Comparison of ENCODE assay signal across 8 cellular contexts in genomic region chr1:54376085-54377039, GRCh38. TPM values are rescaled to one million over a fixed set of nuclear protein-coding genes. Genes with fewer than 3 reads are reported as not detected.
A peak's percentile ranks its signal among the peaks of the same experiment; 100 is the strongest.
DNase-seq lines count a peak whose midpoint lies in the region; ATAC-seq and TF ChIP-seq lines count a peak whose summit lies in the region.

No MANE protein-coding gene starts in this region.

- no peaks in the 10 kb centered on the region for H3K9me3 Mint-ChIP-seq in endothelial cell (ENCODE audit: unreplicated experiment)

- H3K27me3 ChIP-seq in ascending aorta = no peaks in the 10 kb centered on the region

- no peak overlapping the region for H3K27ac ChIP-seq in ascending aorta

- peak; percentile 53 for ATAC-seq in GM18499 (IDR thresholded peaks at IDR 0.05; ENCODE audit: insufficient read depth, unreplicated experiment)
- peak; percentile 48 for ATAC-seq in GM21423 (IDR thresholded peaks at IDR 0.05; ENCODE audit: unreplicated experiment)
- peak; percentile 43 for ATAC-seq in HG03575 (IDR thresholded peaks at IDR 0.05; ENCODE audit: extremely low read depth, insufficient number of reproducible peaks, low FRiP score, unreplicated experiment)

- peak overlapping the region; percentile 79 for H3K4me3 Mint-ChIP-seq in endothelial cell (ENCODE audit: unreplicated experiment)

- H3K36me3 ChIP-seq in ascending aorta = peaks cover 4 to 12% of the 10 kb centered on the region in 2 donors

- TF ChIP-seq CTCF in endothelial cell (IDR thresholded peaks at IDR 0.05; ENCODE audit: unreplicated experiment) (no peak), ascending aorta (IDR thresholded peaks at IDR 0.05) (no peak)

- peaks cover 14% of the 10 kb centered on the region for H3K36me3 Mint-ChIP-seq in endothelial cell (ENCODE audit: low read depth, unreplicated experiment)

- DNase-seq in endothelial cell (ENCODE audit: low spot score) = no peak
- DNase-seq in ascending aorta (ENCODE audit: low spot score in 2 of 2) = no peak
- no peak for DNase-seq in NCI-H2081 treated with DMSO at 0.1 percent for 48 hours (lab: John Stamatoyannopoulos, UW)
- DNase-seq in NCI-H1436 treated with DMSO at 0.1 percent for 48 hours (lab: John Stamatoyannopoulos, UW) = no peak
- no peak for DNase-seq in ecto neural progenitor cell (ENCODE audit: low spot score)

- no peaks in the 10 kb centered on the region for H3K9me3 ChIP-seq in ascending aorta

- H3K27me3 Mint-ChIP-seq in endothelial cell (ENCODE audit: unreplicated experiment) = peaks cover 22% of the 10 kb centered on the region

- H3K4me1 ChIP-seq in ascending aorta = peaks cover 0 to 4% of the 10 kb centered on the region in 2 donors

- H3K4me1 Mint-ChIP-seq in endothelial cell (ENCODE audit: unreplicated experiment) = peaks cover 77% of the 10 kb centered on the region

- no peak overlapping the region for H3K4me3 ChIP-seq in ascending aorta

- H3K27ac Mint-ChIP-seq in endothelial cell (ENCODE audit: unreplicated experiment) = peak overlapping the region; percentile 92

- intact Hi-C loops in ascending aorta (cut with DNase I) = no loop called here

RNA-seq across cellular contexts. Expression of gene SSBP3, which starts 29.8 kb away (rescaled TPM):
- 142 TPM for total RNA-seq in endothelial cell (ENCODE audit: unreplicated experiment)
- 51.0 TPM for total RNA-seq in ascending aorta
